ENCODE assay signal across 8 cellular contexts in genomic region chr5:165630211-165630866, GRCh38.
A peak's percentile ranks its signal among the peaks of the same experiment; 100 is the strongest.
DNase-seq lines count a peak whose midpoint lies in the region; ATAC-seq, FAIRE-seq and TF ChIP-seq lines count a peak whose summit lies in the region.

No MANE protein-coding gene starts in this region.

- no peak overlapping the region for H3K4me3 ChIP-seq in OCI-LY7 (ENCODE audit: low read depth, low read length, poor library complexity, severe bottlenecking)
- H3K4me3 ChIP-seq in liver (ENCODE audit: low read depth in 1 of 3, low read length in 3 of 3): no peak overlapping the region

- H3K79me2 ChIP-seq in OCI-LY7 (ENCODE audit: insufficient read depth, low read depth, low read length): no peaks in the 10 kb centered on the region

- H3K9me3 ChIP-seq in OCI-LY7 (ENCODE audit: low read length): no peaks in the 10 kb centered on the region
- H3K9me3 ChIP-seq in liver (ENCODE audit: control insufficient read depth in 4 of 4, low read length in 3 of 4): no peaks in the 10 kb centered on the region

- BruUV-seq in OCI-LY7 (replicated peaks; lab: Mats Ljungman, UMichigan): no TSS peak

- no peaks in the 10 kb centered on the region for H3K36me3 Mint-ChIP-seq in chondrocyte (ENCODE audit: low read depth)

- intact Hi-C loops in OCI-LY7 (cut with micrococcal nuclease; ENCODE audit: unreplicated experiment): no loop called here

- H2AFZ ChIP-seq in OCI-LY7 (ENCODE audit: low read length): no peak overlapping the region

- FAIRE-seq in G401.6 (lab: Jason Lieb, UNC) (peak; percentile 69), urothelium cell line (lab: Jason Lieb, UNC) (peak; percentile 74)

- CTCF ChIA-PET in OCI-LY7 (lab: Charles Lee; ENCODE audit: unreplicated experiment): no interaction called here

- no peaks in the 10 kb centered on the region for H3K9me3 Mint-ChIP-seq in chondrocyte (ENCODE audit: low read depth)

- ATAC-seq in GM21390 (IDR thresholded peaks at IDR 0.05; ENCODE audit: unreplicated experiment): peak; percentile 89

- POLR2A ChIA-PET in OCI-LY7 (lab: Charles Lee): interaction anchor here (0.7 kb wide), 3 partner anchors 27 to 1241 kb away, joined by 3 read pairs; no protein-coding TSS in a partner anchor

- H3K27ac ChIP-seq in OCI-LY7 (ENCODE audit: low read depth, low read length, poor library complexity, severe bottlenecking): no peak overlapping the region
- H3K27ac ChIP-seq in liver (ENCODE audit: low read depth in 1 of 2, low read length in 2 of 2): no peak overlapping the region

- peak; percentile 91 to 96 for TF ChIP-seq RAD21 in liver (IDR thresholded peaks at IDR 0.05)

- H3K4me1 ChIP-seq in OCI-LY7 (ENCODE audit: insufficient read depth, low read length, poor library complexity, severe bottlenecking): no peaks in the 10 kb centered on the region
- H3K4me1 ChIP-seq in liver (ENCODE audit: control insufficient read depth in 4 of 4, insufficient read depth in 4 of 4, low read length in 3 of 4): peaks cover 0 to 6% (median 2%) of the 10 kb centered on the region in 4 donors

- H3K4me3 Mint-ChIP-seq in chondrocyte (ENCODE audit: unreplicated experiment): no peak overlapping the region

- no peak overlapping the region for H3K4me2 ChIP-seq in OCI-LY7 (ENCODE audit: low read length)

- H3K36me3 ChIP-seq in OCI-LY7 (ENCODE audit: insufficient read depth, low read length) (no peaks in the 10 kb centered on the region), liver (ENCODE audit: control insufficient read depth in 4 of 4, insufficient read depth in 3 of 4, low read depth in 1 of 4, low read length in 3 of 4) (no peaks in the 10 kb centered on the region)

- H3K4me1 Mint-ChIP-seq in chondrocyte (ENCODE audit: low read depth): no peaks in the 10 kb centered on the region

- TF ChIP-seq CTCF in OCI-LY7 (conservative IDR thresholded peaks at IDR 0.05; ENCODE audit: low read length): peak; percentile 90
- TF ChIP-seq CTCF in chondrocyte (IDR thresholded peaks at IDR 0.05): peak; percentile 88
- peak; percentile 82 for TF ChIP-seq CTCF in liver (IDR thresholded peaks at IDR 0.05; ENCODE audit: low read depth, low read length, missing input control)

- H3K9me2 ChIP-seq in OCI-LY7 (ENCODE audit: insufficient read depth, low read length): no peaks in the 10 kb centered on the region

- no peaks in the 10 kb centered on the region for H4K20me1 ChIP-seq in OCI-LY7 (ENCODE audit: insufficient read depth, low read length)

- H3K9ac ChIP-seq in liver (ENCODE audit: low read depth in 1 of 2, low read length in 2 of 2): no peak overlapping the region

- H3K27ac Mint-ChIP-seq in chondrocyte (ENCODE audit: unreplicated experiment): no peak overlapping the region

- WGBS in liver: 12% methylated on average over 9 of the region's 9 CpGs

- H3K27me3 ChIP-seq in liver (ENCODE audit: control insufficient read depth in 4 of 4, insufficient read depth in 4 of 4, low read length in 3 of 4): no peaks in the 10 kb centered on the region

- H3K27me3 Mint-ChIP-seq in chondrocyte (ENCODE audit: low read depth): peaks cover 9% of the 10 kb centered on the region

- DNase-seq in HPDE6-E6E7 (ENCODE audit: extremely low spot score) (peak; percentile 20), OCI-LY7 (ENCODE audit: low spot score) (peak; percentile 29), chondrocyte (ENCODE audit: low spot score) (no peak), urothelium cell line (ENCODE audit: low spot score) (peak; percentile 61), activated T-cell treated with anti-CD3 and anti-CD28 coated beads for 4 hours (no peak)

TF ChIP-seq in liver, 16 proteins besides CTCF, POLR2A, EP300 and RAD21:
- TF ChIP-seq TAF1 (conservative IDR thresholded peaks at IDR 0.05) (no peak), FOXA1 (IDR thresholded peaks at IDR 0.05) (peak; percentile 8), HNF4A (conservative IDR thresholded peaks at IDR 0.05) (peak in 1 of 2 donors; percentile 11)
TF ChIP-seq in liver: peak in this region for 2.

Comparison
In these comparisons a context has a peak if more than half of its experiments do, and no peak if none do; other contexts are left out.
1. DNase-seq: peak in HPDE6-E6E7 (single experiment), OCI-LY7 (single experiment) and urothelium cell line (single experiment); none in chondrocyte (single experiment) and activated T-cell treated with anti-CD3 and anti-CD28 coated beads for 4 hours (single experiment).
2. Peak in every context shown above with its lines, with median percentiles within 50 percentile points of each other: CTCF ChIP-seq.